In the genomic region with DNA sequence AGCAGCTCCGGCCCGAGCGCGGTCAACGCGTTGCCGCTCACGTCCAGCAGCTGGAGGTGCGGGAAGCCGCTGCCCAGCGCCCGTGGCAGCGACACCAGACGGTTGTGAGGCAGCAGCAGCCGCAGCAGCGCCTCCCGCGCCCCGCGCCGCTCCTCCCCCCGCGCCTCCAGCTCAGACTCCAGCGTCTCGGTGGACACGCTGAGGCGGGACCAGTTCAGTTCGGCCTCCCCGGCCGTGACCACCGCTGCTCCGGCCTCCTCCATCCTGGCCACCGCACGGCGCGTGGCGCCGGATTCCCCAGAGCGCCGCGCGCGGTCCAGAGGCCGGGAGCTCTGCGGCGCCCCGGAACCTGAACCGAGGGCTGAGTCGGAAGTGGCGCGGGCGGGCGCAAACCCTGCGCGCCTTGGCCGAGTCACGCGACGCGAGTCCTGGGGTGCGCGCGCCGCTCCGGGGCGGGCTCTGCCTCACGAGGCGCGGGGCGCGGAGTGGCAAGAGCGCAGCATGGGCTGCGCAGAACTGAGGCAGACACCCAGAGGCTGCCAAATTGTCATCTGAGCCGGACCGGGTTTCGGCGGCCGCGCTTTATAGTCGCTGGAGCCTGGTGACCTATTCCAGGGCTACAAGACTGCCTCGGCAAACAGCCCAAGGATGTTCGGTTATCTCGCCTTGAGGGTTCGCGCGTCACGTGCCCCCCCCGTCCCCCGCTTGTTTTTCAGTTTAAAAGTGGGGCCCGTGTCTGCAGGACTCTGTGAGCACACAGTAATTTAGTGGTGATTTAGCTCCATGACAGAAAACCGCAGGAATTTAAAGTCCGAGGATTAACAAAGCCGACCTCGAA, we compare ENCODE assay signal across 8 cellular contexts. TPM values are rescaled to one million over a fixed set of nuclear protein-coding genes. Genes with fewer than 3 reads are reported as not detected.
DNase-seq lines count a peak whose midpoint lies in the region; ATAC-seq and TF ChIP-seq lines count a peak whose summit lies in the region.

A gene (minus strand): TSS at position 374 of the 838 bp plus-strand sequence. CDS start 111 bp downstream, at position 263.

- ATAC-seq in GM19463 (IDR thresholded peaks at IDR 0.05; ENCODE audit: unreplicated experiment) (peak; percentile 84), lower lobe of right lung (peak; percentile 98 to 99)

- H3K27ac ChIP-seq in HL-60 (replicated peaks) (peak within 1 kb of the TSS; percentile 89), lower lobe of right lung (peak within 1 kb of the TSS; percentile 92)

- H3K4me1 ChIP-seq in lower lobe of right lung: peaks cover 51% of the 10 kb centered on the region

- H3K4me3 ChIP-seq in HL-60 (replicated peaks; ENCODE audit: insufficient read depth, low read length) (peak within 1 kb of the TSS; percentile 95), lower lobe of right lung (peak within 1 kb of the TSS; percentile 76)

- H3K36me3 ChIP-seq in lower lobe of right lung: no peaks in the 10 kb centered on the region

- TF ChIP-seq CTCF in HL-60 (IDR thresholded peaks at IDR 0.05; ENCODE audit: insufficient read depth, low read length) (no peak), lower lobe of right lung (IDR thresholded peaks at IDR 0.05) (peak; percentile 46)

- CTCF ChIA-PET in activated CD4-positive, alpha-beta memory T cell treated with anti-CD3 and anti-CD28 coated beads, Interleukin-2, amount 10 ng/mL, durations not matched to agents 7 days and 5 days (lab: Charles Lee): interaction anchor here (0.6 to 5.2 kb wide), 12 partner anchors 8 to 247 kb away, joined by 3 to 37 read pairs (median 4); a partner anchor contains a TSS

- peaks cover 47% of the 10 kb centered on the region for H3K4me1 Mint-ChIP-seq in activated CD4-positive, alpha-beta memory T cell treated with anti-CD3 and anti-CD28 coated beads, Interleukin-2, amount 10 ng/mL, durations not matched to agents 7 days and 5 days

- H3K27me3 ChIP-seq in HL-60 (ENCODE audit: insufficient read depth, poor library complexity, severe bottlenecking) (no peaks in the 10 kb centered on the region), lower lobe of right lung (ENCODE audit: low read depth) (no peaks in the 10 kb centered on the region)

- DNase-seq in CMK (ENCODE audit: low read depth) (peak; percentile 77), HL-60 (ENCODE audit: low read depth in 1 of 2, low spot score in 1 of 2) (peak; percentile 83 to 84), NCI-H82 treated with DMSO at 0.1 percent for 48 hours (lab: John Stamatoyannopoulos, UW; ENCODE audit: unreplicated experiment) (peak; percentile 67), ecto neural progenitor cell (ENCODE audit: low spot score) (peak; percentile 90), lower lobe of right lung (peak; percentile 95)
- DNase-seq in activated CD4-positive, alpha-beta memory T cell treated with anti-CD3 and anti-CD28 coated beads, Interleukin-2, amount 10 ng/mL, durations not matched to agents 7 days and 5 days: peak; percentile 89
- peak; percentile 78 to 85 (median 80) for DNase-seq in stimulated activated CD4-positive, alpha-beta T cell treated with anti-CD3 and anti-CD28 coated beads, TNF-alpha, amount 100 ng/mL, for 24 hours (ENCODE audit: low read depth in 3 of 3)

- peak within 1 kb of the TSS; percentile 85 for H3K27ac Mint-ChIP-seq in activated CD4-positive, alpha-beta memory T cell treated with anti-CD3 and anti-CD28 coated beads, Interleukin-2, amount 10 ng/mL, durations not matched to agents 7 days and 5 days

- POLR2A ChIA-PET in activated CD4-positive, alpha-beta memory T cell treated with anti-CD3 and anti-CD28 coated beads, Interleukin-2, amount 10 ng/mL, durations not matched to agents 7 days and 5 days (lab: Charles Lee): interaction anchor here (0.6 to 4.1 kb wide), 17 partner anchors 9 to 879 kb away, joined by 3 to 79 read pairs (median 5); a partner anchor contains a TSS

- H3K36me3 Mint-ChIP-seq in activated CD4-positive, alpha-beta memory T cell treated with anti-CD3 and anti-CD28 coated beads, Interleukin-2, amount 10 ng/mL, durations not matched to agents 7 days and 5 days (ENCODE audit: low read depth): peaks cover 27% of the 10 kb centered on the region

- peaks cover 20% of the 10 kb centered on the region for H3K27me3 Mint-ChIP-seq in activated CD4-positive, alpha-beta memory T cell treated with anti-CD3 and anti-CD28 coated beads, Interleukin-2, amount 10 ng/mL, durations not matched to agents 7 days and 5 days

- no peaks in the 10 kb centered on the region for H3K9me3 ChIP-seq in lower lobe of right lung

- H3K4me3 Mint-ChIP-seq in activated CD4-positive, alpha-beta memory T cell treated with anti-CD3 and anti-CD28 coated beads, Interleukin-2, amount 10 ng/mL, durations not matched to agents 7 days and 5 days: peak within 1 kb of the TSS; percentile 89

- no peaks in the 10 kb centered on the region for H3K9me3 Mint-ChIP-seq in activated CD4-positive, alpha-beta memory T cell treated with anti-CD3 and anti-CD28 coated beads, Interleukin-2, amount 10 ng/mL, durations not matched to agents 7 days and 5 days

- intact Hi-C loops in lower lobe of right lung (cut with DNase I): no loop called here

RNA-seq across cellular contexts. Expression of the gene that starts here (rescaled TPM):
- 10 to 100 TPM; 23.2 to 24.8 TPM for total RNA-seq in activated CD4-positive, alpha-beta memory T cell treated with anti-CD3 and anti-CD28 coated beads, Interleukin-2, amount 10 ng/mL, durations not matched to agents 7 days and 5 days
- 19.5 TPM for total RNA-seq in lower lobe of right lung

Comparison
In these comparisons a context has a peak if more than half of its experiments do, and no peak if none do; other contexts are left out.
1. Peak in every context shown above with its lines: DNase-seq, ATAC-seq, H3K4me3 ChIP-seq and H3K27ac ChIP-seq.